In the genomic region with DNA sequence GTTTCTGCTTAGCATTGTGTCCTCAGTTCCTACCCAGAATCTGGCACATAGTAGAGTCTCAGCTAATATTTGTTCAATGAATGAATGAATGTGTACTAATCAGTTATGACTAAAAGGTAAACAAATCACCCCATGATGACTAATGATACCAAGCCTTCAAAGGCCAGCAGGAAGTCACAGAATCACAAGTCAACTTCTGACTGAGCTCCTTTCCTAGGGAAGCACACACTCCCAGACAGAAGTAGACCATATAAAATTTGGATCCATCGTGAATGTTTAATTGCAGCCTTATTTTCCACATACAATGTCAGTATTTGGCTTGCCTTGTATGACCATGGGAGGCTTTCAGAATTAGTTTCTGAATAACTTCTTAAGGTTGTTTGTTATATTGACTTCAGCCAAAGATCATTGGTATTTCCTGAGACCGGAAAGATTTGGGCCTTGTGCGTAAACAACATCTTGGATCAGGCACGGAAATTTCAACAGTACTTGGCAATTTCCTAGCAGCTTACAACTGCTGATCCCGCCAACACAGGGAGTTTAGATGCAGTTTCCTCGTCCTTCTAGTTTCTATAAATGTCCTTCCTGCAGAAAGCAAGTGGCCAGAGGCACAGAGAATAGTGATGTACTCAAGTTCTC, we compare ENCODE assay signal across 9 cellular contexts.
DNase-seq lines count a peak whose midpoint lies in the region; ATAC-seq and TF ChIP-seq lines count a peak whose summit lies in the region.
"Had no signal": no experiment of that assay in that cellular context is flagged by ENCODE, and none has a peak within 500 bp of the region (broad histone marks: within the 10 kb centered on the region; RNA-seq: fewer than 3 reads in every experiment).

No MANE protein-coding gene starts in this region.

- peaks cover 22% of the 10 kb centered on the region for H3F3A ChIP-seq in PC-3 (ENCODE audit: low read length, unreplicated experiment)

- TF ChIP-seq POLR2A in esophagus muscularis mucosa (IDR thresholded peaks at IDR 0.05; ENCODE audit: low read depth): no peak

- TF ChIP-seq EP300 in esophagus muscularis mucosa (IDR thresholded peaks at IDR 0.05): no peak

- intact Hi-C loops in PC-3 (cut with micrococcal nuclease): loop anchor here (1.0 to 10.0 kb wide), 8 partner anchors 59 to 316 kb away; no protein-coding TSS in a partner anchor
- intact Hi-C loops in esophagus muscularis mucosa (cut with DNase I): no loop called here
- intact Hi-C loops in upper lobe of right lung (cut with DNase I): no loop called here

- H3K36me3 ChIP-seq in PC-3 (ENCODE audit: low read depth, low read length): no peaks in the 10 kb centered on the region
- no peaks in the 10 kb centered on the region for H3K36me3 ChIP-seq in esophagus muscularis mucosa
- H3K36me3 ChIP-seq in lung (ENCODE audit: control insufficient read depth in 2 of 2, insufficient read depth in 2 of 2, low read length in 2 of 2): no peaks in the 10 kb centered on the region
- no peaks in the 10 kb centered on the region for H3K36me3 ChIP-seq in upper lobe of right lung

- DNase-seq in PC-3: peak; percentile 97
- DNase-seq in esophagus muscularis mucosa (ENCODE audit: extremely low spot score): no peak
- no peak for DNase-seq in lung (ENCODE audit: low spot score)
- no peak for DNase-seq in upper lobe of right lung
- DNase-seq in ecto neural progenitor cell (ENCODE audit: low spot score): no peak
- no peak for DNase-seq in activated CD8-positive, alpha-beta memory T cell treated with anti-CD3 and anti-CD28 coated beads, Interleukin-2, amount 50 U/mL, for 48 hours
- DNase-seq in NCI-H2081 treated with DMSO at 0.1 percent for 48 hours (lab: John Stamatoyannopoulos, UW): no peak
- DNase-seq: effector CD8-positive, alpha-beta T cell; stimulated activated CD4-positive, alpha-beta T cell treated with anti-CD3 and anti-CD28 coated beads, Interleukin-4, amount 100 ng/mL, for 1 hour had no signal

- WGBS in esophagus muscularis mucosa: 66% methylated on average over 6 of the region's 6 CpGs
- WGBS in lung, 2 donors: 31 to 57% methylated on average over 6 of the region's 6 CpGs

- TF ChIP-seq CTCF in PC-3 (conservative IDR thresholded peaks at IDR 0.05; ENCODE audit: low read depth, low read length) (no peak), esophagus muscularis mucosa (IDR thresholded peaks at IDR 0.05) (no peak), lung (IDR thresholded peaks at IDR 0.05; ENCODE audit: control extremely low read depth, extremely low read depth) (no peak), upper lobe of right lung (IDR thresholded peaks at IDR 0.05) (no peak)

- H3K9me3 ChIP-seq in PC-3 (ENCODE audit: low read length) (no peaks in the 10 kb centered on the region), esophagus muscularis mucosa (no peaks in the 10 kb centered on the region), lung (ENCODE audit: control insufficient read depth in 2 of 2, insufficient read depth in 1 of 2, low read length in 1 of 2) (no peaks in the 10 kb centered on the region), upper lobe of right lung (no peaks in the 10 kb centered on the region)

- peak overlapping the region; percentile 29 for H3K4me3 ChIP-seq in PC-3 (ENCODE audit: low read length)
- H3K4me3 ChIP-seq in esophagus muscularis mucosa: no peak overlapping the region
- no peak overlapping the region for H3K4me3 ChIP-seq in lung
- H3K4me3 ChIP-seq in upper lobe of right lung: no peak overlapping the region

- H3K79me2 ChIP-seq in PC-3 (ENCODE audit: low read length): no peaks in the 10 kb centered on the region

- peak; percentile 92 for ATAC-seq in PC-3
- peak; percentile 75 for ATAC-seq in lung (ENCODE audit: insufficient read depth, low FRiP score)
- ATAC-seq in upper lobe of right lung: peak; percentile 79

- CTCF ChIA-PET in PC-3 (lab: Charles Lee): interaction anchor here (0.6 to 1.0 kb wide), 5 partner anchors 22 to 428 kb away, joined by 3 to 4 read pairs (median 3); no protein-coding TSS in a partner anchor

- no peaks in the 10 kb centered on the region for H3K27me3 ChIP-seq in PC-3 (ENCODE audit: low read length)
- H3K27me3 ChIP-seq in esophagus muscularis mucosa: no peaks in the 10 kb centered on the region
- no peaks in the 10 kb centered on the region for H3K27me3 ChIP-seq in lung (ENCODE audit: control insufficient read depth, insufficient read depth)
- no peaks in the 10 kb centered on the region for H3K27me3 ChIP-seq in upper lobe of right lung

- POLR2A ChIA-PET in PC-3 (lab: Charles Lee; ENCODE audit: unreplicated experiment): interaction anchor here (0.6 kb wide), 2 partner anchors 59 to 130 kb away, joined by 3 to 4 read pairs; no protein-coding TSS in a partner anchor

- BruUV-seq in PC-3 (replicated peaks; lab: Mats Ljungman, UMichigan): no TSS peak

- H3K27ac ChIP-seq in PC-3 (ENCODE audit: low read length) (peak overlapping the region; percentile 99), esophagus muscularis mucosa (replicated peaks in 1 of 4) (peak overlapping the region; percentile 15 to 44 (median 34)), lung (ENCODE audit: low read depth in 1 of 2, low read length in 1 of 2) (peak overlapping the region; percentile 33 to 34), upper lobe of right lung (peak overlapping the region; percentile 64)

- H3K9me2 ChIP-seq in PC-3 (replicated peaks; ENCODE audit: low read length): no peaks in the 10 kb centered on the region

- H4K20me1 ChIP-seq in PC-3 (ENCODE audit: low read length): no peaks in the 10 kb centered on the region

- peak overlapping the region; percentile 73 for H3K4me2 ChIP-seq in PC-3 (ENCODE audit: low read length)

- peak overlapping the region; percentile 83 for H3K9ac ChIP-seq in PC-3 (ENCODE audit: low read length)

- H3K4me1 ChIP-seq in PC-3 (ENCODE audit: insufficient read depth, low read length): peaks cover 60% of the 10 kb centered on the region
- peaks cover 6 to 10% (median 8%) of the 10 kb centered on the region in 4 donors for H3K4me1 ChIP-seq in esophagus muscularis mucosa
- H3K4me1 ChIP-seq in lung (ENCODE audit: control insufficient read depth in 2 of 2, insufficient read depth in 2 of 2, low read length in 2 of 2): peaks cover 4 to 8% of the 10 kb centered on the region in 2 donors
- H3K4me1 ChIP-seq in upper lobe of right lung: peaks cover 18% of the 10 kb centered on the region

- H2AFZ ChIP-seq in PC-3 (ENCODE audit: low read length): peak overlapping the region; percentile 59

Comparison
In these comparisons a context has a peak if more than half of its experiments do, and no peak if none do; other contexts are left out.
1. H3K27ac ChIP-seq: peak in every context shown above with its lines; median percentile 99 in PC-3; 64 in upper lobe of right lung; 34 in esophagus muscularis mucosa; 34 in lung.